8 cellular contexts compared by ENCODE assay signal in genomic region chr14:61025239-61026223, GRCh38. TPM values are rescaled to one million over a fixed set of nuclear protein-coding genes. Genes with fewer than 3 reads are reported as not detected.
DNase-seq lines count a peak whose midpoint lies in the region; ATAC-seq lines count a peak whose summit lies in the region.

No MANE protein-coding gene starts in this region.

- H3K4me1 Mint-ChIP-seq in activated CD4-positive, alpha-beta T cell treated with anti-CD3 and anti-CD28 coated beads for 36 hours = no peaks in the 10 kb centered on the region
- peaks cover under 1% of the 10 kb centered on the region for H3K4me1 Mint-ChIP-seq in memory B cell

- H3K9me3 Mint-ChIP-seq in activated CD4-positive, alpha-beta T cell treated with anti-CD3 and anti-CD28 coated beads for 36 hours (ENCODE audit: low read depth) = no peaks in the 10 kb centered on the region
- H3K9me3 Mint-ChIP-seq in memory B cell = no peaks in the 10 kb centered on the region

- no peaks in the 10 kb centered on the region for H3K27me3 Mint-ChIP-seq in activated CD4-positive, alpha-beta T cell treated with anti-CD3 and anti-CD28 coated beads for 36 hours
- no peaks in the 10 kb centered on the region for H3K27me3 Mint-ChIP-seq in memory B cell

- ATAC-seq in HG03045 (IDR thresholded peaks at IDR 0.05; ENCODE audit: unreplicated experiment) (peak; percentile 60), memory B cell (ENCODE audit: low read depth) (peak; percentile 69), GM21717 (IDR thresholded peaks at IDR 0.05; ENCODE audit: unreplicated experiment) (no peak)
- ATAC-seq in activated CD4-positive, alpha-beta T cell treated with anti-CD3 and anti-CD28 coated beads for 36 hours = peak; percentile 42

- no peaks in the 10 kb centered on the region for H3K36me3 Mint-ChIP-seq in activated CD4-positive, alpha-beta T cell treated with anti-CD3 and anti-CD28 coated beads for 36 hours (ENCODE audit: low read depth)
- no peaks in the 10 kb centered on the region for H3K36me3 Mint-ChIP-seq in memory B cell

- H3K4me3 Mint-ChIP-seq in activated CD4-positive, alpha-beta T cell treated with anti-CD3 and anti-CD28 coated beads for 36 hours = no peak overlapping the region
- H3K4me3 Mint-ChIP-seq in memory B cell = no peak overlapping the region

- intact Hi-C loops in activated CD4-positive, alpha-beta T cell treated with anti-CD3 and anti-CD28 coated beads for 36 hours (cut with DNase I, micrococcal nuclease) = loop anchor here (1.0 to 10.0 kb wide), 4 partner anchors 227 to 681 kb away; no protein-coding TSS in a partner anchor

- DNase-seq in ELR (ENCODE audit: low read depth) (peak; percentile 86), NCI-H446 treated with DMSO at 0.1 percent for 48 hours (lab: John Stamatoyannopoulos, UW) (peak; percentile 56), memory B cell (ENCODE audit: low spot score in 2 of 2) (peak; percentile 26 to 58)
- DNase-seq in activated CD4-positive, alpha-beta T cell treated with anti-CD3 and anti-CD28 coated beads for 36 hours = peak; percentile 68
- DNase-seq in effector CD4-positive, alpha-beta T cell = peak; percentile 27
- DNase-seq in stimulated activated CD8-positive, alpha-beta memory T cell treated with anti-CD3 and anti-CD28 coated beads, Interleukin-2, amount 100 ng/mL, for 1 hour (ENCODE audit: low read depth in 2 of 2) = peak; percentile 11 to 14

- no peak overlapping the region for H3K27ac Mint-ChIP-seq in activated CD4-positive, alpha-beta T cell treated with anti-CD3 and anti-CD28 coated beads for 36 hours
- no peak overlapping the region for H3K27ac Mint-ChIP-seq in memory B cell

- CTCF ChIA-PET in activated CD4-positive, alpha-beta T cell treated with anti-CD3 and anti-CD28 coated beads for 36 hours (lab: Charles Lee) = interaction anchor here (0.7 to 5.7 kb wide), 14 partner anchors 10 to 812 kb away, joined by 3 to 26 read pairs (median 4); partner anchors contain the start of gene SIX1

- POLR2A ChIA-PET in activated CD4-positive, alpha-beta T cell treated with anti-CD3 and anti-CD28 coated beads for 36 hours (lab: Charles Lee) = no interaction called here

RNA-seq across cellular contexts. Expression of gene SLC38A6, which starts 44.5 kb away (rescaled TPM):
- 1 to 10 TPM; 4.5 to 5.3 TPM for total RNA-seq in activated CD4-positive, alpha-beta T cell treated with anti-CD3 and anti-CD28 coated beads for 36 hours

RNA-seq across cellular contexts. Expression of gene TRMT5, which starts 44.7 kb away (rescaled TPM):
- 10 to 100 TPM; 19.7 to 20.8 TPM for total RNA-seq in activated CD4-positive, alpha-beta T cell treated with anti-CD3 and anti-CD28 coated beads for 36 hours

Comparison
In these comparisons a context has a peak if more than half of its experiments do, and no peak if none do; other contexts are left out.
1. DNase-seq: peak in every context shown above with its lines; median percentile 86 in ELR; 68 in activated CD4-positive, alpha-beta T cell treated with anti-CD3 and anti-CD28 coated beads for 36 hours; 56 in NCI-H446 treated with DMSO at 0.1 percent for 48 hours; 42 in memory B cell; 27 in effector CD4-positive, alpha-beta T cell; 12 in stimulated activated CD8-positive, alpha-beta memory T cell treated with anti-CD3 and anti-CD28 coated beads, Interleukin-2, amount 100 ng/mL, for 1 hour.